14 cellular contexts compared by ENCODE assay signal in genomic region chr6:166365221-166365620, GRCh38. TPM values are rescaled to one million over a fixed set of nuclear protein-coding genes. Genes with fewer than 3 reads are reported as not detected.
DNase-seq lines count a peak whose midpoint lies in the region; ATAC-seq, FAIRE-seq and TF ChIP-seq lines count a peak whose summit lies in the region.
"Had no signal": no experiment of that assay in that cellular context is flagged by ENCODE, and none has a peak within 500 bp of the region (broad histone marks: within the 10 kb centered on the region; RNA-seq: fewer than 3 reads in every experiment).

No MANE protein-coding gene starts in this region.

- H2BK120ac ChIP-seq in H1 (replicated peaks; ENCODE audit: low read depth, low read length): no peak overlapping the region

- H2BK20ac ChIP-seq in H1 (ENCODE audit: low read length): no peak overlapping the region

- intact Hi-C loops in vagina (cut with DNase I): no loop called here
- intact Hi-C loops in activated naive CD4-positive, alpha-beta T cell treated with anti-CD3 and anti-CD28 coated beads for 36 hours (cut with micrococcal nuclease): no loop called here

- no peak overlapping the region for H4K91ac ChIP-seq in H1 (replicated peaks; ENCODE audit: insufficient read length, low read length)

- no peaks in the 10 kb centered on the region for H3K4me1 Mint-ChIP-seq in activated naive CD4-positive, alpha-beta T cell treated with anti-CD3 and anti-CD28 coated beads for 36 hours (ENCODE audit: low read depth)

- H3K9me3 ChIP-seq in MM.1S (replicated peaks; ENCODE audit: insufficient read depth, low read length) (no peaks in the 10 kb centered on the region), H1 (ENCODE audit: insufficient read depth in 2 of 2, low read depth in 1 of 2, low read length in 1 of 2) (no peaks in the 10 kb centered on the region; a peak in 1 of 4 replicates), vagina (no peaks in the 10 kb centered on the region)
- H3K9me3 ChIP-seq: colonic mucosa, stomach had no signal

- H3F3A ChIP-seq in MM.1S (ENCODE audit: insufficient read depth, low read length): peaks cover 13% of the 10 kb centered on the region; the same call in 1 of the 2 replicates

- H2BK15ac ChIP-seq in H1 (ENCODE audit: low read length): no peak overlapping the region

- no peak for ATAC-seq in HG03095 (IDR thresholded peaks at IDR 0.05; ENCODE audit: unreplicated experiment)

- H4K8ac ChIP-seq in H1 (ENCODE audit: extremely low read depth, insufficient read depth, low read length): no peak overlapping the region

- TF ChIP-seq RAD21 in H1 (IDR thresholded peaks at IDR 0.05 in 1 of 2, conservative IDR thresholded peaks at IDR 0.05 in 1 of 2; ENCODE audit: low read depth in 2 of 2, low read length in 2 of 2): no peak

- H3K4me2 ChIP-seq in MM.1S (ENCODE audit: low read depth, low read length): peak overlapping the region; percentile 73
- peak overlapping the region; percentile 58 to 62 for H3K4me2 ChIP-seq in H1 (ENCODE audit: insufficient read depth in 1 of 2, low read depth in 2 of 2, low read length in 2 of 2)

- no peak overlapping the region for H4K5ac ChIP-seq in H1 (ENCODE audit: insufficient read length, low read depth, low read length)

- no peak overlapping the region for H3K4ac ChIP-seq in H1 (replicated peaks; ENCODE audit: insufficient read length, low read depth, low read length)

- H3K27ac ChIP-seq in MM.1S (ENCODE audit: low read length): peak overlapping the region; percentile 58; the same call in 1 of the 2 replicates
- peak overlapping the region; percentile 60; the same call in 1 of the 2 replicates for H3K27ac ChIP-seq in H1 (ENCODE audit: low read depth, low read length)
- peak overlapping the region; percentile 51 for H3K27ac ChIP-seq in vagina
- H3K27ac ChIP-seq: colonic mucosa had no signal

- 0 out of 2 replicates have a peak overlapping the region, but pooled peaks have one; percentile 15 for H3K4me3 ChIP-seq in MM.1S (ENCODE audit: low read length)
- peak overlapping the region in 1 of 4 experiments; percentile 45; a peak in 2 of 8 replicates for H3K4me3 ChIP-seq in H1 (ENCODE audit: extremely low read depth in 1 of 4, insufficient read depth in 2 of 4, low read depth in 3 of 4, low read length in 4 of 4)
- no peak overlapping the region for H3K4me3 ChIP-seq in vagina
- H3K4me3 ChIP-seq: colonic mucosa, stomach had no signal

- H3K4me3 Mint-ChIP-seq in activated naive CD4-positive, alpha-beta T cell treated with anti-CD3 and anti-CD28 coated beads for 36 hours: no peak overlapping the region

- H4K20me1 ChIP-seq in MM.1S (ENCODE audit: insufficient read depth, low read length): no peaks in the 10 kb centered on the region
- H4K20me1 ChIP-seq in H1 (replicated peaks in 1 of 2; ENCODE audit: control insufficient read depth in 1 of 2, insufficient read depth in 2 of 2, low read length in 2 of 2): no peaks in the 10 kb centered on the region

- POLR2A ChIA-PET in H1 (lab: Charles Lee; ENCODE audit: partially characterized antibody): interaction anchor here (1.0 to 2.3 kb wide), 5 partner anchors 8 to 23 kb away, joined by 3 to 7 read pairs (median 3); no protein-coding TSS in a partner anchor

- no peak overlapping the region for H3K9ac ChIP-seq in MM.1S (ENCODE audit: low read length)
- no peak overlapping the region for H3K9ac ChIP-seq in H1 (replicated peaks in 1 of 4; ENCODE audit: extremely low read depth in 1 of 4, low read depth in 3 of 4, low read length in 3 of 4)

- peak in 1 of 2 experiments; percentile 58; a peak in 1 of 3 replicates for TF ChIP-seq EP300 in H1 (IDR thresholded peaks at IDR 0.05; ENCODE audit: borderline replicate concordance in 1 of 2, low read depth in 2 of 2, low read length in 2 of 2)

- DNase-seq in MM.1S (peak; percentile 6), H1 (ENCODE audit: low read depth in 1 of 2, low spot score in 2 of 2) (no peak), inferior parietal cortex (ENCODE audit: extremely low spot score) (peak; percentile 51), vagina (ENCODE audit: extremely low spot score in 2 of 2) (no peak), GDM1 (lab: John Stamatoyannopoulos, UW) (no peak)
- DNase-seq in activated naive CD4-positive, alpha-beta T cell treated with anti-CD3 and anti-CD28 coated beads for 36 hours: no peak
- DNase-seq: activated T-cell treated with anti-CD3 and anti-CD28 coated beads, Interleukin-2, amount 50 U/mL, for 1 hour; colonic mucosa; DMS79; NK-92 treated with Interleukin-12 subunit alpha and Interleukin-12 subunit beta, amount 100 ng/mL, for 24 hours; stomach; T1000 had no signal

- WGBS in H1 (ENCODE audit: extremely low coverage in 1 of 2, insufficient coverage in 1 of 2, insufficient read length in 1 of 2, insufficient replicate concordance in 2 of 2, low coverage in 1 of 2, low lambda C conversion rate in 2 of 2, missing lambda C conversion rate in 1 of 2), 2 experiments: 0% methylated on average over 2 of the region's 2 CpGs; no CpG with 5 or more reads in 1 of the 2 experiments

- H3K18ac ChIP-seq in H1 (ENCODE audit: extremely low read depth, low read length): no peak overlapping the region; the same call in 1 of the 2 replicates

- H3K4me1 ChIP-seq in MM.1S (ENCODE audit: low read length) (peaks cover 15% of the 10 kb centered on the region), H1 (replicated peaks in 1 of 4; ENCODE audit: control insufficient read depth in 3 of 4, insufficient read depth in 4 of 4, low read length in 3 of 4) (peaks cover 2 to 18% (median 13%) of the 10 kb centered on the region in 4 experiments; a peak in 6 of 7 replicates), vagina (no peaks in the 10 kb centered on the region)
- H3K4me1 ChIP-seq: colonic mucosa had no signal

- TF ChIP-seq POLR2A in H1 (IDR thresholded peaks at IDR 0.05; ENCODE audit: control extremely low read depth in 1 of 2, low read depth in 2 of 2, low read length in 2 of 2): no peak
- no peak for TF ChIP-seq POLR2A in vagina (IDR thresholded peaks at IDR 0.05)

- no peaks in the 10 kb centered on the region for H3K79me1 ChIP-seq in H1 (ENCODE audit: low read depth, low read length)

- no peaks in the 10 kb centered on the region for H3K23me2 ChIP-seq in H1 (ENCODE audit: low read depth, low read length)

- H3K36me3 ChIP-seq in MM.1S (replicated peaks; ENCODE audit: insufficient read depth, low read length) (no peaks in the 10 kb centered on the region), H1 (ENCODE audit: control insufficient read depth in 2 of 4, insufficient read depth in 4 of 4, low read length in 3 of 4) (no peaks in the 10 kb centered on the region), vagina (peaks cover 0 to 14% of the 10 kb centered on the region in 2 donors)
- H3K36me3 ChIP-seq: colonic mucosa had no signal

- peaks cover 18% of the 10 kb centered on the region for H3K36me3 Mint-ChIP-seq in activated naive CD4-positive, alpha-beta T cell treated with anti-CD3 and anti-CD28 coated beads for 36 hours (ENCODE audit: low read depth)

- H3K79me2 ChIP-seq in MM.1S (ENCODE audit: low read length) (no peaks in the 10 kb centered on the region), H1 (ENCODE audit: control insufficient read depth in 1 of 2, insufficient read depth in 2 of 2, low read length in 2 of 2) (no peaks in the 10 kb centered on the region)

- no peaks in the 10 kb centered on the region for H3K9me3 Mint-ChIP-seq in activated naive CD4-positive, alpha-beta T cell treated with anti-CD3 and anti-CD28 coated beads for 36 hours
- H3K9me3 Mint-ChIP-seq: nephron had no signal

- H3K9me2 ChIP-seq in MM.1S (replicated peaks; ENCODE audit: insufficient read depth, low read length): no peaks in the 10 kb centered on the region

- no peak overlapping the region for H2BK5ac ChIP-seq in H1 (ENCODE audit: low read depth, low read length)

- no peak overlapping the region for H3K23ac ChIP-seq in H1 (ENCODE audit: insufficient read length)

- no peak overlapping the region for H3K56ac ChIP-seq in H1 (replicated peaks; ENCODE audit: insufficient read length, low read depth, low read length)

- TF ChIP-seq CTCF in MM.1S (IDR thresholded peaks at IDR 0.05; ENCODE audit: low read length) (no peak), H1 (IDR thresholded peaks at IDR 0.05; ENCODE audit: control extremely low read depth in 1 of 3, insufficient read depth in 1 of 3, low read depth in 1 of 3, low read length in 3 of 3) (no peak), vagina (IDR thresholded peaks at IDR 0.05) (no peak)

- no peak overlapping the region for H2BK12ac ChIP-seq in H1 (ENCODE audit: low read depth, low read length)

- CTCF ChIA-PET in H1 (lab: Charles Lee; ENCODE audit: partially characterized antibody): interaction anchor here (1.2 to 3.0 kb wide), 5 partner anchors 9 to 38 kb away, joined by 3 to 19 read pairs (median 3); no protein-coding TSS in a partner anchor
- CTCF ChIA-PET in activated naive CD4-positive, alpha-beta T cell treated with anti-CD3 and anti-CD28 coated beads for 36 hours (lab: Charles Lee): no interaction called here

- no peak overlapping the region for H3K27ac Mint-ChIP-seq in activated naive CD4-positive, alpha-beta T cell treated with anti-CD3 and anti-CD28 coated beads for 36 hours

- no peaks in the 10 kb centered on the region for H3K27me3 Mint-ChIP-seq in activated naive CD4-positive, alpha-beta T cell treated with anti-CD3 and anti-CD28 coated beads for 36 hours (ENCODE audit: low read depth)

- no peak overlapping the region for H3K14ac ChIP-seq in H1 (ENCODE audit: insufficient read length)

- FAIRE-seq in H1 (lab: Jason Lieb, UNC): peak; percentile 71

- H2AK5ac ChIP-seq in H1 (ENCODE audit: low read depth, low read length): no peak overlapping the region

- H3K27me3 ChIP-seq in MM.1S (replicated peaks; ENCODE audit: insufficient read depth, low read length) (no peaks in the 10 kb centered on the region), H1 (replicated peaks in 1 of 4; ENCODE audit: control insufficient read depth in 3 of 4, extremely low read depth in 1 of 4, insufficient read depth in 3 of 4, low read length in 3 of 4) (no peaks in the 10 kb centered on the region), vagina (no peaks in the 10 kb centered on the region)
- H3K27me3 ChIP-seq: colonic mucosa, stomach had no signal

- H2AFZ ChIP-seq in MM.1S (ENCODE audit: low read length) (no peak overlapping the region), H1 (ENCODE audit: low read length) (no peak overlapping the region)

RNA-seq across cellular contexts. Expression of gene MPC1, which starts 17.5 kb away (rescaled TPM):
- 12.6 and 15.5 TPM in 2 replicates for total RNA-seq in H1 (2021; fragmentation: NEBNext Ultra II Directional; extraction: Animal tissue kit (Norgen Biotek cat#: 25700))
- polyA plus RNA-seq in H1 (2011; rRNA removed): 7.6 and 10.2 TPM in 2 replicates
- 10.5 TPM for polyA plus RNA-seq in H1 (2011; cell fraction: cytosol; rRNA removed)
- polyA plus RNA-seq in H1 (2011; cell fraction: nucleus; rRNA removed): 4.1 TPM
- polyA plus RNA-seq in H1 (2012, experiment 1 of 2): 9.4 to 12.2 TPM (median 10.9 TPM) in 4 replicates
- polyA plus RNA-seq in H1 (2012, experiment 2 of 2): 7.9 TPM
- polyA plus RNA-seq in H1 (2013, experiment 1 of 2): 20.5 TPM
- 21.8 TPM for polyA plus RNA-seq in H1 (2013, experiment 2 of 2)
- 3.9 and 4.2 TPM in 2 replicates for polyA minus RNA-seq in H1 (2011; rRNA and poly(A)+ RNA removed)
- 4.4 TPM for polyA minus RNA-seq in H1 (2011; cell fraction: cytosol; rRNA and poly(A)+ RNA removed)
- polyA minus RNA-seq in H1 (2011; cell fraction: nucleus; rRNA and poly(A)+ RNA removed): 3.7 TPM
- total RNA-seq in vagina: 44.0 TPM
- 10 to 100 TPM; 16.6 to 18.7 TPM for total RNA-seq in activated naive CD4-positive, alpha-beta T cell treated with anti-CD3 and anti-CD28 coated beads for 36 hours

RNA-seq across cellular contexts. Expression of gene SFT2D1, which starts 22.9 kb away (rescaled TPM):
- total RNA-seq in H1 (2021; fragmentation: NEBNext Ultra II Directional; extraction: Animal tissue kit (Norgen Biotek cat#: 25700)): 50.6 and 52.3 TPM in 2 replicates
- polyA plus RNA-seq in H1 (2011; rRNA removed): 67.8 and 76.1 TPM in 2 replicates
- 63.0 TPM for polyA plus RNA-seq in H1 (2011; cell fraction: cytosol; rRNA removed)
- 23.3 TPM for polyA plus RNA-seq in H1 (2011; cell fraction: nucleus; rRNA removed)
- 41.5 to 56.7 TPM (median 45.1 TPM) in 4 replicates for polyA plus RNA-seq in H1 (2012, experiment 1 of 2)
- polyA plus RNA-seq in H1 (2012, experiment 2 of 2): 31.3 TPM
- 81.1 TPM for polyA plus RNA-seq in H1 (2013, experiment 1 of 2)
- polyA plus RNA-seq in H1 (2013, experiment 2 of 2): 100 TPM
- polyA minus RNA-seq in H1 (2011; rRNA and poly(A)+ RNA removed): 27.1 and 29.1 TPM in 2 replicates
- 12.5 TPM for polyA minus RNA-seq in H1 (2011; cell fraction: cytosol; rRNA and poly(A)+ RNA removed)
- 30.6 TPM for polyA minus RNA-seq in H1 (2011; cell fraction: nucleus; rRNA and poly(A)+ RNA removed)
- total RNA-seq in vagina: 23.3 TPM
- 10 to 100 TPM; 53.1 to 53.3 TPM for total RNA-seq in activated naive CD4-positive, alpha-beta T cell treated with anti-CD3 and anti-CD28 coated beads for 36 hours

RNA-seq across cellular contexts. Expression of gene PRR18, which starts 57.0 kb away (rescaled TPM):
- 0.19 and 0.23 TPM in 2 replicates for total RNA-seq in H1 (2021; fragmentation: NEBNext Ultra II Directional; extraction: Animal tissue kit (Norgen Biotek cat#: 25700))
- polyA plus RNA-seq in H1 (2011; rRNA removed): 0.08 and 0.16 TPM in 2 replicates
- polyA plus RNA-seq in H1 (2011; cell fraction: cytosol; rRNA removed): 0.13 TPM
- polyA plus RNA-seq in H1 (2011; cell fraction: nucleus; rRNA removed): 0.17 TPM
- polyA plus RNA-seq in H1 (2012, experiment 1 of 2): 0.11 to 0.25 TPM (median 0.18 TPM) in 3 of 4 replicates, not detected in the other
- 0.12 TPM for polyA plus RNA-seq in H1 (2012, experiment 2 of 2)
- polyA plus RNA-seq in H1 (2013, experiment 1 of 2): 0.18 TPM
- 0.26 TPM for polyA plus RNA-seq in H1 (2013, experiment 2 of 2)
- 0.09 and 0.10 TPM in 2 replicates for polyA minus RNA-seq in H1 (2011; rRNA and poly(A)+ RNA removed)
- polyA minus RNA-seq in H1 (2011; cell fraction: cytosol; rRNA and poly(A)+ RNA removed): 2.0 TPM
- polyA minus RNA-seq in H1 (2011; cell fraction: nucleus; rRNA and poly(A)+ RNA removed): 0.80 TPM
- not detected for total RNA-seq in vagina
- total RNA-seq in activated naive CD4-positive, alpha-beta T cell treated with anti-CD3 and anti-CD28 coated beads for 36 hours: not detected
- total RNA-seq: colonic mucosa had no signal
- polyA plus RNA-seq: stomach had no signal

Comparison
In these comparisons a context has a peak if more than half of its experiments do, and no peak if none do; other contexts are left out.
1. DNase-seq: peak in MM.1S (single experiment) and inferior parietal cortex (single experiment); none in H1 (0 of 2), vagina (0 of 2), activated naive CD4-positive, alpha-beta T cell treated with anti-CD3 and anti-CD28 coated beads for 36 hours (single experiment) and GDM1 (single experiment).
2. Peak in every context shown above with its lines, with median percentiles within 50 percentile points of each other: H3K27ac ChIP-seq.